Comparison of ENCODE assay signal across 8 cellular contexts in genomic region chr1:234608026-234608719, GRCh38. TPM values are rescaled to one million over a fixed set of nuclear protein-coding genes. Genes with fewer than 3 reads are reported as not detected.
DNase-seq lines count a peak whose midpoint lies in the region; ATAC-seq and TF ChIP-seq lines count a peak whose summit lies in the region.

No MANE protein-coding gene starts in this region.

- H3K4me1 Mint-ChIP-seq in activated CD4-positive, alpha-beta memory T cell treated with anti-CD3 and anti-CD28 coated beads, Interleukin-2, amount 10 ng/mL, durations not matched to agents 7 days and 5 days: peaks cover 52% of the 10 kb centered on the region

- H3K9me3 ChIP-seq in duodenal mucosa (ENCODE audit: control insufficient read depth in 1 of 2, low read length in 2 of 2): no peaks in the 10 kb centered on the region
- H3K9me3 ChIP-seq in lung (ENCODE audit: control insufficient read depth in 2 of 2, insufficient read depth in 1 of 2, low read length in 1 of 2): no peaks in the 10 kb centered on the region

- H3K36me3 Mint-ChIP-seq in activated CD4-positive, alpha-beta memory T cell treated with anti-CD3 and anti-CD28 coated beads, Interleukin-2, amount 10 ng/mL, durations not matched to agents 7 days and 5 days (ENCODE audit: low read depth): peaks cover 48% of the 10 kb centered on the region

- peak overlapping the region; percentile 92 to 94 for H3K4me3 ChIP-seq in duodenal mucosa (ENCODE audit: low read depth in 1 of 2, low read length in 2 of 2)
- H3K4me3 ChIP-seq in lung: peak overlapping the region; percentile 93

- peak; percentile 20 to 83 (median 76) for DNase-seq in NCI-H1417 (lab: John Stamatoyannopoulos, UW)
- no peak for DNase-seq in NCI-H1417 treated with DMSO at 0.1 percent for 48 hours (lab: John Stamatoyannopoulos, UW)
- peak; percentile 72 for DNase-seq in NCI-H774 (lab: John Stamatoyannopoulos, UW)
- DNase-seq in activated CD4-positive, alpha-beta memory T cell treated with anti-CD3 and anti-CD28 coated beads, Interleukin-2, amount 10 ng/mL, durations not matched to agents 7 days and 5 days: peak; percentile 84
- DNase-seq in lung (ENCODE audit: low spot score): peak; percentile 85
- DNase-seq in stimulated activated CD4-positive, alpha-beta T cell treated with anti-CD3 and anti-CD28 coated beads, TNF-alpha, amount 100 ng/mL, for 48 hours (ENCODE audit: low read depth in 3 of 3): peak in 2 of 3 donors; percentile 61 to 67

- POLR2A ChIA-PET in activated CD4-positive, alpha-beta memory T cell treated with anti-CD3 and anti-CD28 coated beads, Interleukin-2, amount 10 ng/mL, durations not matched to agents 7 days and 5 days (lab: Charles Lee): interaction anchor here (0.6 to 7.0 kb wide), 11 partner anchors 8 to 519 kb away, joined by 3 to 180 read pairs (median 6); partner anchors contain the start of gene TARBP1

- TF ChIP-seq CTCF in lung (IDR thresholded peaks at IDR 0.05; ENCODE audit: control extremely low read depth, extremely low read depth): no peak

- peak overlapping the region; percentile 94 for H3K27ac Mint-ChIP-seq in activated CD4-positive, alpha-beta memory T cell treated with anti-CD3 and anti-CD28 coated beads, Interleukin-2, amount 10 ng/mL, durations not matched to agents 7 days and 5 days

- CTCF ChIA-PET in activated CD4-positive, alpha-beta memory T cell treated with anti-CD3 and anti-CD28 coated beads, Interleukin-2, amount 10 ng/mL, durations not matched to agents 7 days and 5 days (lab: Charles Lee): interaction anchor here (2.1 kb wide), 1 partner anchor 475 kb away, joined by 6 read pairs; no protein-coding TSS in a partner anchor

- H3K27me3 ChIP-seq in duodenal mucosa (ENCODE audit: control insufficient read depth in 1 of 2, insufficient read depth in 2 of 2, low read length in 2 of 2) (no peaks in the 10 kb centered on the region), lung (ENCODE audit: control insufficient read depth, insufficient read depth) (no peaks in the 10 kb centered on the region)

- peak overlapping the region; percentile 82 for H3K4me3 Mint-ChIP-seq in activated CD4-positive, alpha-beta memory T cell treated with anti-CD3 and anti-CD28 coated beads, Interleukin-2, amount 10 ng/mL, durations not matched to agents 7 days and 5 days

- peak overlapping the region; percentile 98 to 99 for H3K9ac ChIP-seq in duodenal mucosa (ENCODE audit: low read depth in 1 of 2, low read length in 2 of 2)

- ATAC-seq in HG03108 (IDR thresholded peaks at IDR 0.05; ENCODE audit: unreplicated experiment) (peak; percentile 20), lung (ENCODE audit: insufficient read depth, low FRiP score) (peak; percentile 54)

- H3K9me3 Mint-ChIP-seq in activated CD4-positive, alpha-beta memory T cell treated with anti-CD3 and anti-CD28 coated beads, Interleukin-2, amount 10 ng/mL, durations not matched to agents 7 days and 5 days: no peaks in the 10 kb centered on the region

- no peaks in the 10 kb centered on the region for H3K27me3 Mint-ChIP-seq in activated CD4-positive, alpha-beta memory T cell treated with anti-CD3 and anti-CD28 coated beads, Interleukin-2, amount 10 ng/mL, durations not matched to agents 7 days and 5 days

- peaks cover 26 to 33% of the 10 kb centered on the region in 2 donors for H3K36me3 ChIP-seq in duodenal mucosa (ENCODE audit: control insufficient read depth in 1 of 2, insufficient read depth in 2 of 2, low read length in 2 of 2)
- H3K36me3 ChIP-seq in lung (ENCODE audit: control insufficient read depth in 2 of 2, insufficient read depth in 2 of 2, low read length in 2 of 2): peaks cover 6 to 10% of the 10 kb centered on the region in 2 donors

- 0 to 1% methylated on average over 39 of the region's 39 CpGs for WGBS in lung, 2 donors

- peak overlapping the region; percentile 99 for H3K27ac ChIP-seq in duodenal mucosa (ENCODE audit: low read depth, low read length)
- H3K27ac ChIP-seq in lung (ENCODE audit: low read depth in 1 of 2, low read length in 1 of 2): peak overlapping the region; percentile 98 to 99

- H3K4me1 ChIP-seq in duodenal mucosa (ENCODE audit: control insufficient read depth in 1 of 2, insufficient read depth in 2 of 2, low read length in 2 of 2): peaks cover 26 to 35% of the 10 kb centered on the region in 2 donors
- H3K4me1 ChIP-seq in lung (ENCODE audit: control insufficient read depth in 2 of 2, insufficient read depth in 2 of 2, low read length in 2 of 2): peaks cover 4 to 9% of the 10 kb centered on the region in 2 donors

RNA-seq across cellular contexts. Expression of gene IRF2BP2, which starts 1.8 kb away (rescaled TPM):
- 100 to 1,000 TPM; 117 to 125 TPM for total RNA-seq in activated CD4-positive, alpha-beta memory T cell treated with anti-CD3 and anti-CD28 coated beads, Interleukin-2, amount 10 ng/mL, durations not matched to agents 7 days and 5 days
- 100 to 1,000 TPM; 113 to 197 TPM for total RNA-seq in lung
- polyA plus RNA-seq in lung: 100 to 1,000 TPM in 1 of 2 donors, 10 to 100 TPM in 1; 49.3 to 106 TPM
